13 cellular contexts compared by ENCODE assay signal in genomic region chr10:87622290-87623004, GRCh38. TPM values are rescaled to one million over a fixed set of nuclear protein-coding genes. Genes with fewer than 3 reads are reported as not detected.
DNase-seq lines count a peak whose midpoint lies in the region; ATAC-seq, FAIRE-seq and TF ChIP-seq lines count a peak whose summit lies in the region.
"Had no signal": no experiment of that assay in that cellular context is flagged by ENCODE, and none has a peak within 500 bp of the region (broad histone marks: within the 10 kb centered on the region; RNA-seq: fewer than 3 reads in every experiment).

No MANE protein-coding gene starts in this region.

- POLR2A ChIA-PET in HepG2 (lab: Yijun Ruan, JAX): no interaction called here
- POLR2A ChIA-PET in naive thymus-derived CD8-positive, alpha-beta T cell (lab: Charles Lee): no interaction called here

- DNase-seq in HepG2 (ENCODE audit: low spot score) (no peak), right lobe of liver (no peak), astrocyte of the spinal cord (ENCODE audit: low read depth, low spot score) (no peak), NCI-H226 (no peak), osteocyte (ENCODE audit: extremely low spot score, unreplicated experiment) (no peak)
- DNase-seq in naive thymus-derived CD8-positive, alpha-beta T cell: no peak
- DNase-seq in NK-92 treated with Interleukin-12 subunit alpha and Interleukin-12 subunit beta, amount 100 ng/mL, for 24 hours (lab: John Stamatoyannopoulos, UW): no peak
- DNase-seq: GDM1; small intestine; stimulated activated naive B cell treated with anti-CD40 and anti-IgM and Interleukin-4, amounts not matched to agents 10 μg/mL and 1 μg/mL and 100 μg/mL, for 72 hours had no signal

- no peaks in the 10 kb centered on the region for H3K9me3 Mint-ChIP-seq in naive thymus-derived CD8-positive, alpha-beta T cell
- no peaks in the 10 kb centered on the region for H3K9me3 Mint-ChIP-seq in osteocyte (ENCODE audit: unreplicated experiment)
- H3K9me3 Mint-ChIP-seq: activated T-helper 1 cell treated with anti-CD3 and anti-CD28 coated beads, Interleukin-12 subunit alpha, Interleukin-12 subunit beta, Interleukin-2, Interleukin-4 antibody, amounts not matched to agents 30 ng/mL and 10 ng/mL and 1 ng/mL, durations not matched to agents 14 hours and 24 hours and 36 hours; memory B cell; stimulated activated naive B cell treated with anti-CD40 and anti-IgM and Interleukin-4, amounts not matched to agents 10 μg/mL and 1 μg/mL and 100 μg/mL, for 72 hours had no signal

- H3K79me2 ChIP-seq in HepG2 (ENCODE audit: insufficient read depth, low read length): no peaks in the 10 kb centered on the region

- H3K27ac Mint-ChIP-seq in naive thymus-derived CD8-positive, alpha-beta T cell: no peak overlapping the region
- no peak overlapping the region for H3K27ac Mint-ChIP-seq in osteocyte (ENCODE audit: unreplicated experiment)
- H3K27ac Mint-ChIP-seq: activated T-helper 1 cell treated with anti-CD3 and anti-CD28 coated beads, Interleukin-12 subunit alpha, Interleukin-12 subunit beta, Interleukin-2, Interleukin-4 antibody, amounts not matched to agents 30 ng/mL and 10 ng/mL and 1 ng/mL, durations not matched to agents 14 hours and 24 hours and 36 hours; memory B cell; stimulated activated naive B cell treated with anti-CD40 and anti-IgM and Interleukin-4, amounts not matched to agents 10 μg/mL and 1 μg/mL and 100 μg/mL, for 72 hours had no signal

- TF ChIP-seq POLR2A in HepG2 (IDR thresholded peaks at IDR 0.05; ENCODE audit: insufficient read depth in 1 of 2, low read depth in 2 of 2, low read length in 2 of 2): no peak
- TF ChIP-seq POLR2A in right lobe of liver (IDR thresholded peaks at IDR 0.05): no peak

- 43% methylated on average over 7 of the region's 7 CpGs for WGBS in HepG2 (ENCODE audit: low lambda C conversion rate)
- WGBS in right lobe of liver (ENCODE audit: insufficient coverage, low coverage, low lambda C conversion rate, missing lambda C conversion rate): 73% methylated on average over 7 of the region's 7 CpGs

- no peak overlapping the region for H3K4me3 Mint-ChIP-seq in naive thymus-derived CD8-positive, alpha-beta T cell
- H3K4me3 Mint-ChIP-seq in osteocyte (ENCODE audit: unreplicated experiment): no peak overlapping the region
- H3K4me3 Mint-ChIP-seq: activated T-helper 1 cell treated with anti-CD3 and anti-CD28 coated beads, Interleukin-12 subunit alpha, Interleukin-12 subunit beta, Interleukin-2, Interleukin-4 antibody, amounts not matched to agents 30 ng/mL and 10 ng/mL and 1 ng/mL, durations not matched to agents 14 hours and 24 hours and 36 hours; memory B cell; stimulated activated naive B cell treated with anti-CD40 and anti-IgM and Interleukin-4, amounts not matched to agents 10 μg/mL and 1 μg/mL and 100 μg/mL, for 72 hours had no signal

- no peaks in the 10 kb centered on the region for H4K20me1 ChIP-seq in HepG2 (ENCODE audit: insufficient read depth, low read length)

- BruUV-seq in HepG2 (replicated peaks; lab: Mats Ljungman, UMichigan): no TSS peak

- H3K4me1 ChIP-seq in HepG2 (ENCODE audit: insufficient read depth, low read length): peaks cover 40% of the 10 kb centered on the region
- H3K4me1 ChIP-seq in right lobe of liver: peaks cover 0 to 23% (median 10%) of the 10 kb centered on the region in 4 donors

- no peak overlapping the region for H2AFZ ChIP-seq in HepG2 (ENCODE audit: low read length)

- H3K36me3 Mint-ChIP-seq in naive thymus-derived CD8-positive, alpha-beta T cell: no peaks in the 10 kb centered on the region
- H3K36me3 Mint-ChIP-seq in osteocyte (ENCODE audit: unreplicated experiment): no peaks in the 10 kb centered on the region
- H3K36me3 Mint-ChIP-seq: memory B cell; stimulated activated naive B cell treated with anti-CD40 and anti-IgM and Interleukin-4, amounts not matched to agents 10 μg/mL and 1 μg/mL and 100 μg/mL, for 72 hours had no signal

- H3K4me1 Mint-ChIP-seq in naive thymus-derived CD8-positive, alpha-beta T cell: no peaks in the 10 kb centered on the region
- H3K4me1 Mint-ChIP-seq in osteocyte (ENCODE audit: unreplicated experiment): peaks cover 13% of the 10 kb centered on the region
- H3K4me1 Mint-ChIP-seq: memory B cell; stimulated activated naive B cell treated with anti-CD40 and anti-IgM and Interleukin-4, amounts not matched to agents 10 μg/mL and 1 μg/mL and 100 μg/mL, for 72 hours had no signal

- H3K27ac ChIP-seq in HepG2 (ENCODE audit: extremely low read length, insufficient read depth, low read length): no peak overlapping the region
- no peak overlapping the region for H3K27ac ChIP-seq in right lobe of liver

- peak; percentile 47 for ATAC-seq in HepG2
- ATAC-seq in right lobe of liver: no peak
- ATAC-seq in HG03064 (IDR thresholded peaks at IDR 0.05; ENCODE audit: low read depth, unreplicated experiment): peak; percentile 66
- ATAC-seq in naive thymus-derived CD8-positive, alpha-beta T cell: no peak

- CTCF ChIA-PET in HepG2 (lab: Yijun Ruan, JAX; ENCODE audit: low intra/inter-chr PET ratio, low total read pairs): no interaction called here

- H3K4me3 ChIP-seq in HepG2 (replicated peaks in 1 of 3; ENCODE audit: insufficient read depth in 1 of 3, low read depth in 2 of 3, low read length in 3 of 3): no peak overlapping the region
- no peak overlapping the region for H3K4me3 ChIP-seq in right lobe of liver
- no peak overlapping the region for H3K4me3 ChIP-seq in astrocyte of the spinal cord (ENCODE audit: low read depth, low read length)

- in situ Hi-C loops in HepG2 (cut with HindIII; ENCODE audit: extremely low pct_ligation_motif_present, low pct_unique_long_range_greater_than_20kb) (no loop called here), astrocyte of the spinal cord (cut with HindIII; ENCODE audit: low sequenced_read_pairs) (no loop called here)

- no peak for TF ChIP-seq RAD21 in HepG2 (CRISPR knock-in tag; IDR thresholded peaks at IDR 0.05)

- intact Hi-C loops in HepG2 (cut with micrococcal nuclease; ENCODE audit: unreplicated experiment) (loop anchor here (10.0 kb wide), 1 partner anchor 88 kb away; no protein-coding TSS in a partner anchor), right lobe of liver (cut with DNase I) (no loop called here)

- peaks cover 3 to 19% (median 10%) of the 10 kb centered on the region in 5 donors for H3K27me3 Mint-ChIP-seq in naive thymus-derived CD8-positive, alpha-beta T cell
- H3K27me3 Mint-ChIP-seq in osteocyte (ENCODE audit: unreplicated experiment): peaks cover 10% of the 10 kb centered on the region

- TF ChIP-seq EP300 in HepG2 (IDR thresholded peaks at IDR 0.05; ENCODE audit: low read depth in 2 of 2, low read length in 2 of 2) (no peak), HepG2 (CRISPR knock-in tag; IDR thresholded peaks at IDR 0.05; ENCODE audit: borderline replicate concordance) (no peak)

- no peak for FAIRE-seq in HepG2 (lab: Jason Lieb, UNC)
- FAIRE-seq: small intestine had no signal

- TF ChIP-seq CTCF in HepG2 (CRISPR knock-in tag; IDR thresholded peaks at IDR 0.05) (peak; percentile 27), right lobe of liver (IDR thresholded peaks at IDR 0.05) (no peak), astrocyte of the spinal cord (IDR thresholded peaks at IDR 0.05; ENCODE audit: low read depth, low read length) (peak; percentile 4), osteocyte (IDR thresholded peaks at IDR 0.05) (no peak)

- H3K36me3 ChIP-seq in HepG2 (replicated peaks in 1 of 2; ENCODE audit: control insufficient read depth in 1 of 2, insufficient read depth in 2 of 2, low read length in 2 of 2): no peaks in the 10 kb centered on the region
- H3K36me3 ChIP-seq in right lobe of liver: no peaks in the 10 kb centered on the region

- H3K9me3 ChIP-seq in HepG2 (ENCODE audit: low read length) (no peaks in the 10 kb centered on the region), right lobe of liver (no peaks in the 10 kb centered on the region)

- H3K27me3 ChIP-seq in HepG2 (ENCODE audit: control insufficient read depth in 1 of 2, insufficient read depth in 2 of 2, low read length in 2 of 2): no peaks in the 10 kb centered on the region; a peak in 1 of 5 replicates
- H3K27me3 ChIP-seq in right lobe of liver: no peaks in the 10 kb centered on the region

- no peak overlapping the region for H3K9ac ChIP-seq in HepG2 (ENCODE audit: insufficient read depth, low read depth, low read length)

- no peak overlapping the region for H3K4me2 ChIP-seq in HepG2 (ENCODE audit: low read depth, low read length)

TF ChIP-seq in HepG2, 621 proteins besides CTCF, POLR2A, EP300 and RAD21 (continues in another document):
- TF ChIP-seq FLYWCH1 (CRISPR knock-in tag; IDR thresholded peaks at IDR 0.05): no peak
- TF ChIP-seq SKI (IDR thresholded peaks at IDR 0.05; ENCODE audit: partially characterized antibody): no peak
- TF ChIP-seq ZNF260 (CRISPR knock-in tag; IDR thresholded peaks at IDR 0.05; ENCODE audit: borderline replicate concordance, low read depth): no peak
- no peak for TF ChIP-seq KDM4B (CRISPR knock-in tag; IDR thresholded peaks at IDR 0.05)

RNA-seq across cellular contexts. Expression of gene PAPSS2, which starts 37.2 kb away (rescaled TPM):
- 0.11 and 0.17 TPM in 2 replicates for total RNA-seq in HepG2 (2016; rRNA removed; fragmentation: Illumina TruSeq; extraction: Trizol)
- total RNA-seq in HepG2 (2016; cell fraction: cytosol; rRNA removed; fragmentation: Illumina TruSeq; extraction: Trizol; ENCODE audit: low read depth): not detected in 2 replicates
- 0.13 and 0.58 TPM in 2 replicates for total RNA-seq in HepG2 (2016; cell fraction: insoluble cytoplasmic fraction; rRNA removed; fragmentation: Illumina TruSeq; extraction: Trizol)
- total RNA-seq in HepG2 (2016; cell fraction: membrane; rRNA removed; fragmentation: Illumina TruSeq; extraction: Trizol): 0.09 and 0.17 TPM in 2 replicates
- total RNA-seq in HepG2 (2016; cell fraction: nucleus; rRNA removed; fragmentation: Illumina TruSeq; extraction: Trizol): 0.09 TPM in 2 replicates
- polyA plus RNA-seq in HepG2 (2011; rRNA removed): 0.12 and 0.21 TPM in 2 replicates
- 0.11 and 0.22 TPM in 2 replicates for polyA plus RNA-seq in HepG2 (2011; cell fraction: cytosol; rRNA removed)
- 0.11 and 0.14 TPM in 2 replicates for polyA plus RNA-seq in HepG2 (2011; cell fraction: nucleus; rRNA removed)
- 0.17 and 0.24 TPM in 2 replicates for polyA plus RNA-seq in HepG2 (2012)
- polyA plus RNA-seq in HepG2 (2016; cell fraction: cytosol; fragmentation: Illumina TruSeq; extraction: Trizol; ENCODE audit: low read depth): 0.09 and 0.28 TPM in 2 replicates
- polyA plus RNA-seq in HepG2 (2016; cell fraction: insoluble cytoplasmic fraction; fragmentation: Illumina TruSeq; extraction: Trizol; ENCODE audit: low read depth): 0.20 and 0.27 TPM in 2 replicates
- 0.09 and 0.24 TPM in 2 replicates for polyA plus RNA-seq in HepG2 (2016; cell fraction: membrane; fragmentation: Illumina TruSeq; extraction: Trizol; ENCODE audit: low read depth)
- 0.19 and 0.27 TPM in 2 replicates for polyA plus RNA-seq in HepG2 (2016; cell fraction: nucleus; fragmentation: Illumina TruSeq; extraction: Trizol; ENCODE audit: insufficient read depth, low read depth)
- 6.3 TPM in 1 of 2 replicates, not detected in the other for polyA minus RNA-seq in HepG2 (2011; rRNA and poly(A)+ RNA removed; ENCODE audit: low replicate concordance)
- polyA minus RNA-seq in HepG2 (2011; cell fraction: cytosol; rRNA and poly(A)+ RNA removed): 0.10 and 2.5 TPM in 2 replicates
- polyA minus RNA-seq in HepG2 (2011; cell fraction: nucleus; rRNA and poly(A)+ RNA removed): 0.13 and 0.25 TPM in 2 replicates
- 100 to 1,000 TPM in 4 of 6 experiments, 10 to 100 TPM in 2; 65.3 to 158 (median 105) TPM for total RNA-seq in right lobe of liver
- under 1 TPM in 1 of 2 experiments, not detected in 1; 0.70 TPM for total RNA-seq in naive thymus-derived CD8-positive, alpha-beta T cell
- polyA plus RNA-seq in naive thymus-derived CD8-positive, alpha-beta T cell: under 1 TPM in 2 of 3 donors, not detected in 1; 0.05 to 0.08 TPM
- 18.5 and 21.9 TPM in 2 replicates for total RNA-seq in osteocyte

Comparison
In these comparisons a context has a peak if more than half of its experiments do, and no peak if none do; other contexts are left out.
1. ATAC-seq: peak in HepG2 (single experiment) and HG03064 (single experiment); none in right lobe of liver (0 of 4) and naive thymus-derived CD8-positive, alpha-beta T cell (0 of 2).
2. CTCF ChIP-seq: peak in HepG2 (single experiment) and astrocyte of the spinal cord (single experiment); none in right lobe of liver (0 of 4) and osteocyte (single experiment).
3. RNA of gene PAPSS2, which starts 37.2 kb away (total RNA-seq): 65.3 to 158 TPM in right lobe of liver and 18.5 to 21.9 TPM in osteocyte; 0.70 TPM in naive thymus-derived CD8-positive, alpha-beta T cell and 0.09 to 0.58 TPM in HepG2; every median in the first group is over 10 times any median in the second.